In genomic region chr1:2152914-2153313, GRCh38 we compare ENCODE assay signal across 22 cellular contexts. TPM values are rescaled to one million over a fixed set of nuclear protein-coding genes. Genes with fewer than 3 reads are reported as not detected.
DNase-seq lines count a peak whose midpoint lies in the region; ATAC-seq and TF ChIP-seq lines count a peak whose summit lies in the region.
"Had no signal": no experiment of that assay in that cellular context is flagged by ENCODE, and none has a peak within 500 bp of the region (broad histone marks: within the 10 kb centered on the region; RNA-seq: fewer than 3 reads in every experiment).

No MANE protein-coding gene starts in this region.

- DNase-seq in stimulated activated CD4-positive, alpha-beta T cell treated with anti-CD3 and anti-CD28 coated beads, Interleukin-12 subunit alpha, Interleukin-12 subunit beta, amount 100 ng/mL, for 4 hours: peak; percentile 18
- no peak for DNase-seq in stimulated activated CD4-positive, alpha-beta T cell treated with anti-CD3 and anti-CD28 coated beads, Interleukin-2, amount 100 ng/mL, for 48 hours
- DNase-seq in activated T-cell treated with anti-CD3 and anti-CD28 coated beads, Interleukin-2, amount 50 U/mL, for 24 hours: peak; percentile 52
- peak in 1 of 2 donors; percentile 41 for DNase-seq in stimulated activated naive CD8-positive, alpha-beta T cell treated with anti-CD3 and anti-CD28 coated beads, Interleukin-15, amount 100 ng/mL, for 72 hours
- DNase-seq in coronary artery (ENCODE audit: low spot score) (no peak), T-helper 2 cell (no peak), Kasumi-1 (lab: John Stamatoyannopoulos, UW) (no peak)
- DNase-seq: activated CD4-positive, CD25-positive, alpha-beta regulatory T cell; aorta; cerebellar nuclear complex; effector CD8-positive, alpha-beta T cell; IMR-90; left colon; MM.1S; NCI-H146; NCI-H774; PC-3; SIG-M5; small intestine; trophoblast cell had no signal

- peaks cover 22% of the 10 kb centered on the region for H3K4me1 Mint-ChIP-seq in activated T-cell treated with anti-CD3 and anti-CD28 coated beads, Interleukin-2, amount 50 U/mL, for 24 hours (ENCODE audit: low read depth)
- peaks cover 32% of the 10 kb centered on the region for H3K4me1 Mint-ChIP-seq in stimulated activated naive CD8-positive, alpha-beta T cell treated with anti-CD3 and anti-CD28 coated beads, Interleukin-15, amount 100 ng/mL, for 72 hours

- H3K4me3 Mint-ChIP-seq in activated T-cell treated with anti-CD3 and anti-CD28 coated beads, Interleukin-2, amount 50 U/mL, for 24 hours: no peak overlapping the region
- H3K4me3 Mint-ChIP-seq in stimulated activated naive CD8-positive, alpha-beta T cell treated with anti-CD3 and anti-CD28 coated beads, Interleukin-15, amount 100 ng/mL, for 72 hours: peak overlapping the region; percentile 0 to 61
- H3K4me3 Mint-ChIP-seq: T-helper 2 cell treated with Interferon-gamma antibody and Interleukin-4, amounts not matched to agents 5 μg/mL and 100 μg/mL, for 36 hours had no signal

- peaks cover 18% of the 10 kb centered on the region for H3K36me3 Mint-ChIP-seq in activated T-cell treated with anti-CD3 and anti-CD28 coated beads, Interleukin-2, amount 50 U/mL, for 24 hours (ENCODE audit: low read depth)

- ATAC-seq in esophagus mucosa: peak; percentile 68
- peak; percentile 56 for ATAC-seq in stimulated activated naive CD8-positive, alpha-beta T cell treated with anti-CD3 and anti-CD28 coated beads, Interleukin-15, amount 100 ng/mL, for 72 hours
- ATAC-seq: left colon, PC-3 had no signal

- no peak overlapping the region for H3K4me3 ChIP-seq in coronary artery

- no peak for TF ChIP-seq CTCF in coronary artery (IDR thresholded peaks at IDR 0.05)

- no peak overlapping the region for H3K27ac ChIP-seq in coronary artery

- H3K27me3 Mint-ChIP-seq in activated T-cell treated with anti-CD3 and anti-CD28 coated beads, Interleukin-2, amount 50 U/mL, for 24 hours: no peaks in the 10 kb centered on the region
- H3K27me3 Mint-ChIP-seq in stimulated activated naive CD8-positive, alpha-beta T cell treated with anti-CD3 and anti-CD28 coated beads, Interleukin-15, amount 100 ng/mL, for 72 hours: no peaks in the 10 kb centered on the region

- peaks cover 6% of the 10 kb centered on the region for H3K9me3 Mint-ChIP-seq in activated T-cell treated with anti-CD3 and anti-CD28 coated beads, Interleukin-2, amount 50 U/mL, for 24 hours
- peaks cover 8 to 11% of the 10 kb centered on the region in 2 donors for H3K9me3 Mint-ChIP-seq in stimulated activated naive CD8-positive, alpha-beta T cell treated with anti-CD3 and anti-CD28 coated beads, Interleukin-15, amount 100 ng/mL, for 72 hours
- H3K9me3 Mint-ChIP-seq: T-helper 2 cell treated with Interferon-gamma antibody and Interleukin-4, amounts not matched to agents 5 μg/mL and 100 μg/mL, for 36 hours had no signal

- no peak overlapping the region for H3K27ac Mint-ChIP-seq in activated T-cell treated with anti-CD3 and anti-CD28 coated beads, Interleukin-2, amount 50 U/mL, for 24 hours
- H3K27ac Mint-ChIP-seq in stimulated activated naive CD8-positive, alpha-beta T cell treated with anti-CD3 and anti-CD28 coated beads, Interleukin-15, amount 100 ng/mL, for 72 hours: peak overlapping the region in 1 of 2 donors; percentile 87
- H3K27ac Mint-ChIP-seq: T-helper 2 cell treated with Interferon-gamma antibody and Interleukin-4, amounts not matched to agents 5 μg/mL and 100 μg/mL, for 36 hours had no signal

RNA-seq across cellular contexts. Expression of gene FAAP20, which starts 41.7 kb away (rescaled TPM):
- total RNA-seq in esophagus mucosa: 36.5 TPM

Comparison
In these comparisons a context has a peak if more than half of its experiments do, and no peak if none do; other contexts are left out.
1. DNase-seq: peak in stimulated activated CD4-positive, alpha-beta T cell treated with anti-CD3 and anti-CD28 coated beads, Interleukin-12 subunit alpha, Interleukin-12 subunit beta, amount 100 ng/mL, for 4 hours (single experiment) and activated T-cell treated with anti-CD3 and anti-CD28 coated beads, Interleukin-2, amount 50 U/mL, for 24 hours (single experiment); none in stimulated activated CD4-positive, alpha-beta T cell treated with anti-CD3 and anti-CD28 coated beads, Interleukin-2, amount 100 ng/mL, for 48 hours (0 of 2), coronary artery (single experiment), T-helper 2 cell (0 of 5) and Kasumi-1 (0 of 2).